Comparison of ENCODE assay signal across 18 cellular contexts in the genomic region with DNA sequence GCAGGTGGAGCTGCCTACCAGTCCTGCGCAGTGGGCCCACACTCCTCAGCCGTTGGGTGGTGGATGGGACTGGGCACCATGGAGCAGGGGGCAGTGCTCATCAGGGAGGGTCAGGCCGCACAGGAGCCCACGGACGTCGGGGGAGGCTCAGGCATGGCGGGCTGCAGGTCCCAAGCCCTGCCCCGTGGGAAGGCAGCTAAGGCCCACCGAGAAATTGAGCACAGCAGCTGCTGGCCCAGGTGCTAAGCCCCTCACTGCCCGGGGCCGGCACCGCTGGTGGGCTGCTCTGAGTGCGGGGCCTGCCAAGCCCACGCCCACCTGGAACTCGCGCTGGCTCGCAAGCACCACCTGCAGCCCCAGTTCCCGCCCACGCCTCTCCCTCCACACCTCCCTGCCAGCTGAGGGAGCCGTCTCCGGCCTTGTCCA. TPM values are rescaled to one million over a fixed set of nuclear protein-coding genes. Genes with fewer than 3 reads are reported as not detected.
DNase-seq lines count a peak whose midpoint lies in the region; ATAC-seq, FAIRE-seq and TF ChIP-seq lines count a peak whose summit lies in the region.
"Had no signal": no experiment of that assay in that cellular context is flagged by ENCODE, and none has a peak within 500 bp of the region (broad histone marks: within the 10 kb centered on the region; RNA-seq: fewer than 3 reads in every experiment).

No MANE protein-coding gene starts in this region.

- no peak overlapping the region for H2AFZ ChIP-seq in H1 (ENCODE audit: low read length)
- no peak overlapping the region for H2AFZ ChIP-seq in neuronal stem cell (ENCODE audit: low read length)
- no peak overlapping the region for H2AFZ ChIP-seq in PC-3 (ENCODE audit: low read length)

- H3K27me3 ChIP-seq in right cardiac atrium (ENCODE audit: control insufficient read depth, insufficient read depth), result no peaks in the 10 kb centered on the region
- no peaks in the 10 kb centered on the region; a peak in 1 of 7 replicates for H3K27me3 ChIP-seq in H1 (replicated peaks in 1 of 4; ENCODE audit: control insufficient read depth in 3 of 4, extremely low read depth in 1 of 4, insufficient read depth in 3 of 4, low read length in 3 of 4)
- H3K27me3 ChIP-seq in neuronal stem cell (ENCODE audit: control insufficient read depth in 3 of 3, insufficient read depth in 3 of 3, low read depth in 1 of 3, low read length in 3 of 3), result no peaks in the 10 kb centered on the region
- no peaks in the 10 kb centered on the region for H3K27me3 ChIP-seq in PC-3 (ENCODE audit: low read length)

- ATAC-seq in right cardiac atrium (no peak), Right ventricle myocardium inferior (no peak), PC-3 (no peak), GM19455 (IDR thresholded peaks at IDR 0.05; ENCODE audit: unreplicated experiment) (no peak)

- H2BK20ac ChIP-seq in H1 (ENCODE audit: low read length), result no peak overlapping the region

- no peak overlapping the region for H3K9ac ChIP-seq in H1 (replicated peaks in 1 of 4; ENCODE audit: extremely low read depth in 1 of 4, low read depth in 3 of 4, low read length in 3 of 4)
- H3K9ac ChIP-seq in neuronal stem cell (ENCODE audit: low read depth, low read length, poor library complexity), result no peak overlapping the region
- H3K9ac ChIP-seq in PC-3 (ENCODE audit: low read length), result no peak overlapping the region
- H3K9ac ChIP-seq: BLaER1 had no signal

- no peaks in the 10 kb centered on the region for H3K9me3 ChIP-seq in right cardiac atrium (ENCODE audit: control insufficient read depth, low read length)
- peaks cover 0 to 7% of the 10 kb centered on the region in 2 experiments; a peak in 1 of 4 replicates for H3K9me3 ChIP-seq in H1 (ENCODE audit: insufficient read depth in 2 of 2, low read depth in 1 of 2, low read length in 1 of 2)
- no peaks in the 10 kb centered on the region for H3K9me3 ChIP-seq in neuronal stem cell (replicated peaks in 1 of 2; ENCODE audit: control insufficient read depth in 2 of 2, insufficient read depth in 1 of 2, low read depth in 1 of 2, low read length in 2 of 2)
- no peaks in the 10 kb centered on the region for H3K9me3 ChIP-seq in PC-3 (ENCODE audit: low read length)
- H3K9me3 ChIP-seq: BLaER1 had no signal

- H3F3A ChIP-seq in PC-3 (ENCODE audit: low read length, unreplicated experiment), result no peaks in the 10 kb centered on the region

- TF ChIP-seq RAD21 in H1 (IDR thresholded peaks at IDR 0.05 in 1 of 2, conservative IDR thresholded peaks at IDR 0.05 in 1 of 2; ENCODE audit: low read depth in 2 of 2, low read length in 2 of 2), result no peak

- FAIRE-seq in H1 (lab: Jason Lieb, UNC), result no peak

- no peak overlapping the region for H4K91ac ChIP-seq in H1 (replicated peaks; ENCODE audit: insufficient read length, low read length)
- no peak overlapping the region for H4K91ac ChIP-seq in neuronal stem cell (ENCODE audit: low read depth, low read length, poor library complexity)

- no peak overlapping the region for H3K14ac ChIP-seq in H1 (ENCODE audit: insufficient read length)
- no peak overlapping the region for H3K14ac ChIP-seq in neuronal stem cell (ENCODE audit: low read length)

- peaks cover 5% of the 10 kb centered on the region; the same call in 1 of the 2 replicates for H3K23me2 ChIP-seq in H1 (ENCODE audit: low read depth, low read length)

- H2BK12ac ChIP-seq in H1 (ENCODE audit: low read depth, low read length) (no peak overlapping the region), neuronal stem cell (ENCODE audit: low read length) (peak overlapping the region; percentile 94)

- DNase-seq in right cardiac atrium (peak in 2 of 3 donors; percentile 39 to 62), Right ventricle myocardium inferior (ENCODE audit: missing footprints) (no peak), H1 (ENCODE audit: low read depth in 1 of 2, low spot score in 2 of 2) (no peak), neuronal stem cell (ENCODE audit: low spot score) (no peak), PC-3 (no peak), NCI-H1930 (lab: John Stamatoyannopoulos, UW) (no peak), foreskin melanocyte (no peak)
- DNase-seq: 8988T; CD4-positive, alpha-beta memory T cell; DMS153; DMS79; GDM1; GOT3; H9 had no signal

- H3K79me1 ChIP-seq in H1 (ENCODE audit: low read depth, low read length) (no peaks in the 10 kb centered on the region), neuronal stem cell (ENCODE audit: low read depth, low read length) (no peaks in the 10 kb centered on the region)

- H3K79me2 ChIP-seq in H1 (ENCODE audit: control insufficient read depth in 1 of 2, insufficient read depth in 2 of 2, low read length in 2 of 2) (no peaks in the 10 kb centered on the region), PC-3 (ENCODE audit: low read length) (no peaks in the 10 kb centered on the region)

- H3K18ac ChIP-seq in H1 (ENCODE audit: extremely low read depth, low read length) (no peak overlapping the region), neuronal stem cell (ENCODE audit: low read length) (no peak overlapping the region)

- H3K27ac ChIP-seq in right cardiac atrium (ENCODE audit: low read length) (no peak overlapping the region), H1 (ENCODE audit: low read depth, low read length) (no peak overlapping the region), neuronal stem cell (replicated peaks; ENCODE audit: low read length) (no peak overlapping the region), PC-3 (ENCODE audit: low read length) (no peak overlapping the region)
- H3K27ac ChIP-seq: BLaER1 had no signal

- no peak overlapping the region for H2BK120ac ChIP-seq in H1 (replicated peaks; ENCODE audit: low read depth, low read length)
- no peak overlapping the region for H2BK120ac ChIP-seq in neuronal stem cell (ENCODE audit: low read depth, low read length)

- no peak overlapping the region for H2BK15ac ChIP-seq in H1 (ENCODE audit: low read length)
- H2BK15ac ChIP-seq in neuronal stem cell (ENCODE audit: low read length), result no peak overlapping the region

- no peaks in the 10 kb centered on the region for H4K20me1 ChIP-seq in H1 (replicated peaks in 1 of 2; ENCODE audit: control insufficient read depth in 1 of 2, insufficient read depth in 2 of 2, low read length in 2 of 2)
- H4K20me1 ChIP-seq in PC-3 (ENCODE audit: low read length), result no peaks in the 10 kb centered on the region
- H4K20me1 ChIP-seq: BLaER1 had no signal

- H2BK5ac ChIP-seq in H1 (ENCODE audit: low read depth, low read length), result no peak overlapping the region
- H2BK5ac ChIP-seq in neuronal stem cell (ENCODE audit: low read length), result no peak overlapping the region

- H4K5ac ChIP-seq in H1 (ENCODE audit: insufficient read length, low read depth, low read length), result no peak overlapping the region

- H3K56ac ChIP-seq in H1 (replicated peaks; ENCODE audit: insufficient read length, low read depth, low read length), result no peak overlapping the region

- CTCF ChIA-PET in H1 (lab: Charles Lee; ENCODE audit: partially characterized antibody) (interaction anchor here (0.6 to 0.9 kb wide), 2 partner anchors 55 to 151 kb away, joined by 3 to 4 read pairs; no protein-coding TSS in a partner anchor), PC-3 (lab: Charles Lee) (no interaction called here)

- 98% methylated on average over 21 of the region's 21 CpGs for WGBS in right cardiac atrium
- WGBS in H1 (ENCODE audit: extremely low coverage in 1 of 2, insufficient coverage in 1 of 2, insufficient read length in 1 of 2, insufficient replicate concordance in 2 of 2, low coverage in 1 of 2, low lambda C conversion rate in 2 of 2, missing lambda C conversion rate in 1 of 2), 2 experiments, result 85% methylated on average over 21 of the region's 21 CpGs; no CpG with 5 or more reads in 1 of the 2 experiments
- WGBS in neuronal stem cell (ENCODE audit: extremely low coverage in 2 of 2, insufficient read length in 2 of 2, insufficient replicate concordance in 1 of 2), 2 donors, result no CpG with 5 or more reads among the region's 21 CpGs

- no TSS peak for BruUV-seq in PC-3 (replicated peaks; lab: Mats Ljungman, UMichigan)

- no peak overlapping the region for H2AK5ac ChIP-seq in H1 (ENCODE audit: low read depth, low read length)
- peak overlapping the region; percentile 46 for H2AK5ac ChIP-seq in neuronal stem cell (ENCODE audit: low read depth, low read length)

- TF ChIP-seq EP300 in H1 (IDR thresholded peaks at IDR 0.05; ENCODE audit: borderline replicate concordance in 1 of 2, low read depth in 2 of 2, low read length in 2 of 2), result no peak

- no peak overlapping the region for H3K4me2 ChIP-seq in H1 (ENCODE audit: insufficient read depth in 1 of 2, low read depth in 2 of 2, low read length in 2 of 2)
- H3K4me2 ChIP-seq in neuronal stem cell (ENCODE audit: insufficient read depth, low read length, poor library complexity, severe bottlenecking), result no peak overlapping the region
- H3K4me2 ChIP-seq in PC-3 (ENCODE audit: low read length), result no peak overlapping the region
- H3K4me2 ChIP-seq: BLaER1 had no signal

- TF ChIP-seq POLR2A in H1 (IDR thresholded peaks at IDR 0.05; ENCODE audit: control extremely low read depth in 1 of 2, low read depth in 2 of 2, low read length in 2 of 2), result no peak

- H4K8ac ChIP-seq in H1 (ENCODE audit: extremely low read depth, insufficient read depth, low read length) (no peak overlapping the region), neuronal stem cell (ENCODE audit: low read depth, low read length) (no peak overlapping the region)

- intact Hi-C loops in right cardiac atrium (cut with DNase I) (no loop called here), Right ventricle myocardium inferior (cut with DNase I) (loop anchor here (10.0 kb wide), 1 partner anchor 408 kb away; a partner anchor contains a TSS), PC-3 (cut with micrococcal nuclease) (no loop called here)

- H3K4me1 ChIP-seq in right cardiac atrium (ENCODE audit: control insufficient read depth, insufficient read depth, low read length) (peaks cover 2% of the 10 kb centered on the region), H1 (replicated peaks in 1 of 4; ENCODE audit: control insufficient read depth in 3 of 4, insufficient read depth in 4 of 4, low read length in 3 of 4) (peaks cover 0 to 7% (median 1%) of the 10 kb centered on the region in 4 experiments; a peak in 4 of 7 replicates), neuronal stem cell (ENCODE audit: control insufficient read depth in 2 of 2, insufficient read depth in 1 of 2, low read depth in 1 of 2, low read length in 2 of 2) (peaks cover 3 to 7% of the 10 kb centered on the region in 2 donors), PC-3 (ENCODE audit: insufficient read depth, low read length) (peaks cover 23% of the 10 kb centered on the region)

- H3K4ac ChIP-seq in H1 (replicated peaks; ENCODE audit: insufficient read length, low read depth, low read length), result no peak overlapping the region
- no peak overlapping the region for H3K4ac ChIP-seq in neuronal stem cell (ENCODE audit: low read length)

- no peaks in the 10 kb centered on the region for H3K36me3 ChIP-seq in H1 (ENCODE audit: control insufficient read depth in 2 of 4, insufficient read depth in 4 of 4, low read length in 3 of 4)
- H3K36me3 ChIP-seq in neuronal stem cell (replicated peaks in 1 of 2; ENCODE audit: control insufficient read depth in 2 of 2, insufficient read depth in 2 of 2, low read length in 2 of 2), result no peaks in the 10 kb centered on the region
- no peaks in the 10 kb centered on the region for H3K36me3 ChIP-seq in PC-3 (ENCODE audit: low read depth, low read length)
- H3K36me3 ChIP-seq: BLaER1 had no signal

- POLR2A ChIA-PET in H1 (lab: Charles Lee; ENCODE audit: partially characterized antibody), result interaction anchor here (1.2 to 1.6 kb wide), 3 partner anchors 30 to 115 kb away, joined by 4 to 12 read pairs (median 5); a partner anchor contains a TSS
- POLR2A ChIA-PET in PC-3 (lab: Charles Lee; ENCODE audit: unreplicated experiment), result interaction anchor here (0.6 kb wide), 2 partner anchors 81 to 334 kb away, joined by 3 to 4 read pairs; no protein-coding TSS in a partner anchor

- H3K23ac ChIP-seq in H1 (ENCODE audit: insufficient read length) (no peak overlapping the region), neuronal stem cell (ENCODE audit: low read depth, low read length, poor library complexity) (no peak overlapping the region)

- no peaks in the 10 kb centered on the region for H3K9me2 ChIP-seq in PC-3 (replicated peaks; ENCODE audit: low read length)

- H3K4me3 ChIP-seq in right cardiac atrium (ENCODE audit: low read length) (no peak overlapping the region), H1 (ENCODE audit: extremely low read depth in 1 of 4, insufficient read depth in 2 of 4, low read depth in 3 of 4, low read length in 4 of 4) (no peak overlapping the region), neuronal stem cell (ENCODE audit: low read length in 2 of 2) (no peak overlapping the region), PC-3 (ENCODE audit: low read length) (no peak overlapping the region)
- H3K4me3 ChIP-seq: BLaER1 had no signal

- TF ChIP-seq CTCF in H1 (IDR thresholded peaks at IDR 0.05; ENCODE audit: control extremely low read depth in 1 of 3, insufficient read depth in 1 of 3, low read depth in 1 of 3, low read length in 3 of 3), result no peak
- no peak for TF ChIP-seq CTCF in PC-3 (conservative IDR thresholded peaks at IDR 0.05; ENCODE audit: low read depth, low read length)

RNA-seq across cellular contexts. Expression of a gene that starts 30.2 kb away (rescaled TPM):
- 10 to 100 TPM; 32.3 to 74.5 (median 36.8) TPM for total RNA-seq in right cardiac atrium
- 57.3 TPM for polyA plus RNA-seq in right cardiac atrium
- 1.6 TPM for total RNA-seq in Right ventricle myocardium inferior
- total RNA-seq in H1 (2021; fragmentation: NEBNext Ultra II Directional; extraction: Animal tissue kit (Norgen Biotek cat#: 25700)), result 8.3 and 8.8 TPM in 2 replicates
- 2.0 and 4.4 TPM in 2 replicates for polyA plus RNA-seq in H1 (2011; rRNA removed)
- 8.1 TPM for polyA plus RNA-seq in H1 (2011; cell fraction: cytosol; rRNA removed)
- polyA plus RNA-seq in H1 (2011; cell fraction: nucleus; rRNA removed), result 5.3 TPM
- polyA plus RNA-seq in H1 (2012, experiment 1 of 2), result 2.2 to 4.8 TPM (median 3.7 TPM) in 4 replicates
- 2.5 TPM for polyA plus RNA-seq in H1 (2012, experiment 2 of 2)
- 3.1 TPM for polyA plus RNA-seq in H1 (2013, experiment 1 of 2)
- polyA plus RNA-seq in H1 (2013, experiment 2 of 2), result 2.8 TPM
- 0.88 and 1.5 TPM in 2 replicates for polyA minus RNA-seq in H1 (2011; rRNA and poly(A)+ RNA removed)
- polyA minus RNA-seq in H1 (2011; cell fraction: cytosol; rRNA and poly(A)+ RNA removed), result 10.7 TPM
- polyA minus RNA-seq in H1 (2011; cell fraction: nucleus; rRNA and poly(A)+ RNA removed), result 14.5 TPM
- 29.8 TPM for polyA plus RNA-seq in neuronal stem cell (2013, experiment 1 of 2)
- 29.5 TPM for polyA plus RNA-seq in neuronal stem cell (2013, experiment 2 of 2)
- total RNA-seq in PC-3 (2014; rRNA removed), result 1.2 and 1.4 TPM in 2 replicates
- total RNA-seq: CD4-positive, alpha-beta memory T cell; HT-29 had no signal
- polyA plus RNA-seq: CD14-positive monocyte; CD4-positive, alpha-beta memory T cell had no signal

Comparison
In these comparisons a context has a peak if more than half of its experiments do, and no peak if none do; other contexts are left out.
1. DNase-seq: peak in right cardiac atrium (2 of 3); none in Right ventricle myocardium inferior (single experiment), H1 (0 of 2), neuronal stem cell (single experiment), PC-3 (single experiment), NCI-H1930 (0 of 2) and foreskin melanocyte (single experiment).